1 cellular context compared by ENCODE assay signal in the genomic region with DNA sequence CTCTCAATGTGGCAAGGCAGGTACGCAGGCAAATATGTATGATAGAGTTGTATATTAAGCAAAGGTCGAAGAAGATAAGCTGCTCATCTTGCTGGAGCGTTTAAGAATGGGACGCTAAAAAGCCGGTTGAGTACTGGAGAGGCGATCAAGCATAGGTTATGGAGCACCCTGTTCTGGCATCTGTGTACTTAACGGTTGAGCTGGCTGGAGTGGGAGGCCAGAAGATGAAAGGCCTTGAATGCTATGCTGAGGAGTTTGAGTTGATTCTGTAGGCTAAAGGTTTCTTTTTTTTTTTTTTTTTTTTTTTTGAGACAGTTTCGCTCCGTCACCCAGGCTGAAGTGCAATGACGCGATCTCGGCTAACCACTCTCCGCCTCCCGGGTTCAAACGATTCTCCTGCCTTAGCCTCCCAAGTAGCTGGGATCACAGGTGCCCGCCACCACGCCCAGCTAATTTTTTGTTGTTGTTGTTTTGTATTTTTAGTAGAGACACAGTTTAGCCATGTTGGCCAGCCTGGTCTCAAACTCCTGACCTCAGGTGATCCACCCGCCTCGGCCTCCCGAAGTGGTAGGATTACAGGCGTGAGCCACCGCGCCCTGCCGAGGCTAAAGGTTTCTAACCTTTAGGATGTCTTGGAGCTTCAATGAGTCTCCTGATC.
A peak's percentile ranks its signal among the peaks of the same experiment; 100 is the strongest.
TF ChIP-seq lines count a peak whose summit lies in the region.

No MANE protein-coding gene starts in this region.

TF ChIP-seq in K562, 482 proteins besides CTCF, POLR2A, EP300 and RAD21 (continues in another document):
- TF ChIP-seq, protein P1, sequence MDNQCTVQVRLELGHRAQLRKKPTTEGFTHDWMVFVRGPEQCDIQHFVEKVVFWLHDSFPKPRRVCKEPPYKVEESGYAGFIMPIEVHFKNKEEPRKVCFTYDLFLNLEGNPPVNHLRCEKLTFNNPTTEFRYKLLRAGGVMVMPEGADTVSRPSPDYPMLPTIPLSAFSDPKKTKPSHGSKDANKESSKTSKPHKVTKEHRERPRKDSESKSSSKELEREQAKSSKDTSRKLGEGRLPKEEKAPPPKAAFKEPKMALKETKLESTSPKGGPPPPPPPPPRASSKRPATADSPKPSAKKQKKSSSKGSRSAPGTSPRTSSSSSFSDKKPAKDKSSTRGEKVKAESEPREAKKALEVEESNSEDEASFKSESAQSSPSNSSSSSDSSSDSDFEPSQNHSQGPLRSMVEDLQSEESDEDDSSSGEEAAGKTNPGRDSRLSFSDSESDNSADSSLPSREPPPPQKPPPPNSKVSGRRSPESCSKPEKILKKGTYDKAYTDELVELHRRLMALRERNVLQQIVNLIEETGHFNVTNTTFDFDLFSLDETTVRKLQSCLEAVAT (IDR thresholded peaks at IDR 0.05): peak in 1 of 2 experiments; percentile 98; a peak in 2 of 4 replicates
- TF ChIP-seq ZNF384 (IDR thresholded peaks at IDR 0.05; ENCODE audit: low read depth, low read length): peak; percentile 28; the same call in 1 of the 2 replicates
- no peak for TF ChIP-seq MIER1 (IDR thresholded peaks at IDR 0.05; ENCODE audit: low read depth)
- no peak for TF ChIP-seq ZNF3 (CRISPR knock-in tag; IDR thresholded peaks at IDR 0.05)
- no peak for TF ChIP-seq MECOM (CRISPR knock-in tag; IDR thresholded peaks at IDR 0.05)
- TF ChIP-seq HLTF (IDR thresholded peaks at IDR 0.05): peak; percentile 46; the same call in 1 of the 2 replicates
- no peak for TF ChIP-seq ZNF507 (tag; conservative IDR thresholded peaks at IDR 0.05)
- peak; percentile 17; the same call in 1 of the 2 replicates for TF ChIP-seq HDAC2 (IDR thresholded peaks at IDR 0.05)
- TF ChIP-seq RBM39 (optimal IDR thresholded peaks at IDR 0.05; ENCODE audit: low read depth, low read length): no peak
- peak; percentile 13; the same call in 1 of the 2 replicates for TF ChIP-seq ZNF395 (CRISPR knock-in tag; IDR thresholded peaks at IDR 0.05)
- TF ChIP-seq, protein P2, sequence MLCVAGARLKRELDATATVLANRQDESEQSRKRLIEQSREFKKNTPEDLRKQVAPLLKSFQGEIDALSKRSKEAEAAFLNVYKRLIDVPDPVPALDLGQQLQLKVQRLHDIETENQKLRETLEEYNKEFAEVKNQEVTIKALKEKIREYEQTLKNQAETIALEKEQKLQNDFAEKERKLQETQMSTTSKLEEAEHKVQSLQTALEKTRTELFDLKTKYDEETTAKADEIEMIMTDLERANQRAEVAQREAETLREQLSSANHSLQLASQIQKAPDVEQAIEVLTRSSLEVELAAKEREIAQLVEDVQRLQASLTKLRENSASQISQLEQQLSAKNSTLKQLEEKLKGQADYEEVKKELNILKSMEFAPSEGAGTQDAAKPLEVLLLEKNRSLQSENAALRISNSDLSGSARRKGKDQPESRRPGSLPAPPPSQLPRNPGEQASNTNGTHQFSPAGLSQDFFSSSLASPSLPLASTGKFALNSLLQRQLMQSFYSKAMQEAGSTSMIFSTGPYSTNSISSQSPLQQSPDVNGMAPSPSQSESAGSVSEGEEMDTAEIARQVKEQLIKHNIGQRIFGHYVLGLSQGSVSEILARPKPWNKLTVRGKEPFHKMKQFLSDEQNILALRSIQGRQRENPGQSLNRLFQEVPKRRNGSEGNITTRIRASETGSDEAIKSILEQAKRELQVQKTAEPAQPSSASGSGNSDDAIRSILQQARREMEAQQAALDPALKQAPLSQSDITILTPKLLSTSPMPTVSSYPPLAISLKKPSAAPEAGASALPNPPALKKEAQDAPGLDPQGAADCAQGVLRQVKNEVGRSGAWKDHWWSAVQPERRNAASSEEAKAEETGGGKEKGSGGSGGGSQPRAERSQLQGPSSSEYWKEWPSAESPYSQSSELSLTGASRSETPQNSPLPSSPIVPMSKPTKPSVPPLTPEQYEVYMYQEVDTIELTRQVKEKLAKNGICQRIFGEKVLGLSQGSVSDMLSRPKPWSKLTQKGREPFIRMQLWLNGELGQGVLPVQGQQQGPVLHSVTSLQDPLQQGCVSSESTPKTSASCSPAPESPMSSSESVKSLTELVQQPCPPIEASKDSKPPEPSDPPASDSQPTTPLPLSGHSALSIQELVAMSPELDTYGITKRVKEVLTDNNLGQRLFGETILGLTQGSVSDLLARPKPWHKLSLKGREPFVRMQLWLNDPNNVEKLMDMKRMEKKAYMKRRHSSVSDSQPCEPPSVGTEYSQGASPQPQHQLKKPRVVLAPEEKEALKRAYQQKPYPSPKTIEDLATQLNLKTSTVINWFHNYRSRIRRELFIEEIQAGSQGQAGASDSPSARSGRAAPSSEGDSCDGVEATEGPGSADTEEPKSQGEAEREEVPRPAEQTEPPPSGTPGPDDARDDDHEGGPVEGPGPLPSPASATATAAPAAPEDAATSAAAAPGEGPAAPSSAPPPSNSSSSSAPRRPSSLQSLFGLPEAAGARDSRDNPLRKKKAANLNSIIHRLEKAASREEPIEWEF (CRISPR knock-in tag; IDR thresholded peaks at IDR 0.05): 0 out of 2 replicates have a peak, but pooled peaks have one; percentile 10
- 0 out of 2 replicates have a peak, but pooled peaks have one; percentile 35 for TF ChIP-seq ZNF445 (CRISPR knock-in tag; IDR thresholded peaks at IDR 0.05; ENCODE audit: low read depth)
- TF ChIP-seq ZBTB12 (CRISPR knock-in tag; IDR thresholded peaks at IDR 0.05): no peak
- no peak for TF ChIP-seq FOXA1 (IDR thresholded peaks at IDR 0.05; ENCODE audit: borderline replicate concordance)
- no peak for TF ChIP-seq KAT7 (CRISPR knock-in tag; IDR thresholded peaks at IDR 0.05; ENCODE audit: borderline replicate concordance)
- TF ChIP-seq ARHGAP35 (IDR thresholded peaks at IDR 0.05; ENCODE audit: partially characterized antibody): no peak
- TF ChIP-seq ZNF436 (CRISPR knock-in tag; IDR thresholded peaks at IDR 0.05): no peak
- TF ChIP-seq CCAR2 (IDR thresholded peaks at IDR 0.05; ENCODE audit: low read depth, low read length): no peak
- no peak for TF ChIP-seq RAD51 (IDR thresholded peaks at IDR 0.05; ENCODE audit: borderline replicate concordance, low read depth)
- TF ChIP-seq SMAD2 (IDR thresholded peaks at IDR 0.05; ENCODE audit: low read depth, low read length): no peak
- TF ChIP-seq STAT6 (CRISPR knock-in tag; IDR thresholded peaks at IDR 0.05): no peak
- TF ChIP-seq DLX4 (CRISPR knock-in tag; IDR thresholded peaks at IDR 0.05): no peak
- TF ChIP-seq MLX (CRISPR knock-in tag; conservative IDR thresholded peaks at IDR 0.05): no peak
- TF ChIP-seq, protein P3, sequence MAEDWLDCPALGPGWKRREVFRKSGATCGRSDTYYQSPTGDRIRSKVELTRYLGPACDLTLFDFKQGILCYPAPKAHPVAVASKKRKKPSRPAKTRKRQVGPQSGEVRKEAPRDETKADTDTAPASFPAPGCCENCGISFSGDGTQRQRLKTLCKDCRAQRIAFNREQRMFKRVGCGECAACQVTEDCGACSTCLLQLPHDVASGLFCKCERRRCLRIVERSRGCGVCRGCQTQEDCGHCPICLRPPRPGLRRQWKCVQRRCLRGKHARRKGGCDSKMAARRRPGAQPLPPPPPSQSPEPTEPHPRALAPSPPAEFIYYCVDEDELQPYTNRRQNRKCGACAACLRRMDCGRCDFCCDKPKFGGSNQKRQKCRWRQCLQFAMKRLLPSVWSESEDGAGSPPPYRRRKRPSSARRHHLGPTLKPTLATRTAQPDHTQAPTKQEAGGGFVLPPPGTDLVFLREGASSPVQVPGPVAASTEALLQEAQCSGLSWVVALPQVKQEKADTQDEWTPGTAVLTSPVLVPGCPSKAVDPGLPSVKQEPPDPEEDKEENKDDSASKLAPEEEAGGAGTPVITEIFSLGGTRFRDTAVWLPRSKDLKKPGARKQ (CRISPR knock-in tag; IDR thresholded peaks at IDR 0.05): 0 out of 2 replicates have a peak, but pooled peaks have one; percentile 10
- TF ChIP-seq THRAP3 (IDR thresholded peaks at IDR 0.05; ENCODE audit: borderline replicate concordance): peak; percentile 86; the same call in 1 of the 2 replicates
- TF ChIP-seq HMG20A (CRISPR knock-in tag; conservative IDR thresholded peaks at IDR 0.05): no peak
- 0 out of 2 replicates have a peak, but pooled peaks have one; percentile 4 for TF ChIP-seq ARID3A (IDR thresholded peaks at IDR 0.05; ENCODE audit: borderline replicate concordance, low read depth, low read length)
- peak; percentile 58; the same call in 1 of the 2 replicates for TF ChIP-seq BCOR (IDR thresholded peaks at IDR 0.05)
- no peak for TF ChIP-seq PTTG1 (tag; IDR thresholded peaks at IDR 0.05; ENCODE audit: low read depth)
- no peak for TF ChIP-seq ZBTB34 (CRISPR knock-in tag; IDR thresholded peaks at IDR 0.05)
- TF ChIP-seq TRIM28 (IDR thresholded peaks at IDR 0.05): peak; percentile 84; the same call in 1 of the 2 replicates
- TF ChIP-seq ZNF41 (CRISPR knock-in tag; conservative IDR thresholded peaks at IDR 0.05): no peak
- TF ChIP-seq RBM14 (IDR thresholded peaks at IDR 0.05; ENCODE audit: borderline replicate concordance, insufficient read depth, low read depth, low read length): no peak
- TF ChIP-seq KLF6 (CRISPR knock-in tag; IDR thresholded peaks at IDR 0.05; ENCODE audit: borderline replicate concordance): no peak
- no peak for TF ChIP-seq ZNF134 (CRISPR knock-in tag; conservative IDR thresholded peaks at IDR 0.05)
- TF ChIP-seq HNRNPK (IDR thresholded peaks at IDR 0.05; ENCODE audit: low read depth, low read length, poor library complexity, severe bottlenecking): no peak
